ENCODE assay signal across 1 cellular context in the genomic region with DNA sequence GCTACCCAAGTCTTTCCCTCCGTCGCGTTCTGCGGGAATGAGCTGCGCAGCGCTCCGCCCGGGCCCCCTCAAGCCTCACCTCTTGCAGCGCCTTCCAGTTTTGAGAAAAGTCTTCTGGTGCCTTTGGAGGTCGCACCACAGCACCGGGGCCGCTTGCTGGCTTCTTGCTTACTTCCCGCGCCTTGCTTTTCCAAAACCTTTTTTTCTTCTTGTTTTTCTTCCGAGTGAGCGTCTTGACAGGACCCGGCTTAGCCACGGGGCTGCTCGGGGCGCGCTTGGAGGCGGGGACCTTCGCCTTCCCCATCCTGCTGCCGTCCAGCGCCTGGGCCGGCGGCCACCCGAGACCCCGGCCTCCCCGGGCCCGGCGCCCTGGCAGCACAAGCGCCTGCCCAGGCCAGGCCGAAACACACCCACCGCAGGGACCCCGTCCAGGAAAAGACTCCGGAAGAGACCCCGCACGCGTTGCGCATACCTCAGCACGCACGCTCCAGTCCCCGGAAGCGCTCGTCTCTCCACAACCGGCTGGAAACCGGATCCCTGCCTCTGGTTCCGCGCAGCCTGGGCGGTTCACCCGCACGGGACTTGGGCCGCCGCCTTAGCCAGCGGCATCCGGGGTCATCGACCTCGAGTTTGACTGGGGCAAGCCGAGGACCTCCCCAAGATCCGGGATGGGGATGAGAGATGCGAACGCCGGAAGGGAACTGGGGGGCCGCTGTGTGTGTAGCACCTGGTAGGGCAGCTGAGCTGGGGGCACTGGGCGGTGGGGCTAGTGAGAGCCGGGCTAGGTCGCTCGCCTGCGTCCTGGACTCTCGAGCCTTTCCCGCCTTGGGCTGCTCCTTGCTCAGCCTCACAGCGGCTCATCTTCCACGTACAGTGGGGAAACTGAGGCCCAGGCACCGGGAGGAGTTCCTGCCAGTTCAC.
TF ChIP-seq lines count a peak whose summit lies in the region.

Gene REXO4 (minus strand): TSS at position 470 of the 921 bp plus-strand sequence. CDS start 166 bp downstream, at position 304.

TF ChIP-seq in K562, 482 proteins besides CTCF, POLR2A, EP300 and RAD21 (continued from another document and continues in another):
- TF ChIP-seq PBX2 (CRISPR knock-in tag; IDR thresholded peaks at IDR 0.05; ENCODE audit: low read depth): no peak
- TF ChIP-seq PBX2 (tag; conservative IDR thresholded peaks at IDR 0.05; ENCODE audit: low read depth): no peak
- no peak for TF ChIP-seq POLR2AphosphoS5 (IDR thresholded peaks at IDR 0.05; ENCODE audit: control insufficient read depth, insufficient read depth, low read depth, low read length)
- no peak for TF ChIP-seq FOSL1 (tag; conservative IDR thresholded peaks at IDR 0.05)
- no peak for TF ChIP-seq SRSF1 (IDR thresholded peaks at IDR 0.05; ENCODE audit: low read depth, low read length)
- no peak; the same call in 1 of the 2 replicates for TF ChIP-seq TCF7 (IDR thresholded peaks at IDR 0.05; ENCODE audit: borderline replicate concordance)
- TF ChIP-seq FOXJ2 (tag; IDR thresholded peaks at IDR 0.05): no peak
- TF ChIP-seq ZNF3 (CRISPR knock-in tag; IDR thresholded peaks at IDR 0.05): no peak
- TF ChIP-seq FUS (optimal IDR thresholded peaks at IDR 0.05; ENCODE audit: low read depth, low read length): no peak
- 0 out of 2 replicates have a peak, but pooled peaks have one; percentile 5 for TF ChIP-seq THAP7 (CRISPR knock-in tag; IDR thresholded peaks at IDR 0.05)
- peak; percentile 74; the same call in 1 of the 2 replicates for TF ChIP-seq TARDBP (IDR thresholded peaks at IDR 0.05)
- TF ChIP-seq GATA2 (CRISPR knock-in tag; IDR thresholded peaks at IDR 0.05): no peak
- TF ChIP-seq ZNF224 (CRISPR knock-in tag; IDR thresholded peaks at IDR 0.05): no peak
- TF ChIP-seq ADNP (tag; IDR thresholded peaks at IDR 0.05): no peak
- no peak for TF ChIP-seq BRCA1 (IDR thresholded peaks at IDR 0.05)
- no peak for TF ChIP-seq BRCA1 (CRISPR knock-in tag; IDR thresholded peaks at IDR 0.05)
- no peak for TF ChIP-seq ZFP1 (CRISPR knock-in tag; IDR thresholded peaks at IDR 0.05)
- peak; percentile 96 for TF ChIP-seq CXXC5 (CRISPR knock-in tag; IDR thresholded peaks at IDR 0.05)
- TF ChIP-seq ETS2 (tag; IDR thresholded peaks at IDR 0.05; ENCODE audit: borderline replicate concordance, poor library complexity, severe bottlenecking): no peak
- TF ChIP-seq ZEB2 (IDR thresholded peaks at IDR 0.05): peak; percentile 100
- no peak for TF ChIP-seq ILK (tag; IDR thresholded peaks at IDR 0.05; ENCODE audit: borderline replicate concordance, low read depth)
- TF ChIP-seq RNF2 (IDR thresholded peaks at IDR 0.05): peak; percentile 82
- no peak for TF ChIP-seq RHOXF2B (CRISPR knock-in tag; conservative IDR thresholded peaks at IDR 0.05)
- no peak for TF ChIP-seq ELF4 (CRISPR knock-in tag; IDR thresholded peaks at IDR 0.05)
- TF ChIP-seq, protein P1, sequence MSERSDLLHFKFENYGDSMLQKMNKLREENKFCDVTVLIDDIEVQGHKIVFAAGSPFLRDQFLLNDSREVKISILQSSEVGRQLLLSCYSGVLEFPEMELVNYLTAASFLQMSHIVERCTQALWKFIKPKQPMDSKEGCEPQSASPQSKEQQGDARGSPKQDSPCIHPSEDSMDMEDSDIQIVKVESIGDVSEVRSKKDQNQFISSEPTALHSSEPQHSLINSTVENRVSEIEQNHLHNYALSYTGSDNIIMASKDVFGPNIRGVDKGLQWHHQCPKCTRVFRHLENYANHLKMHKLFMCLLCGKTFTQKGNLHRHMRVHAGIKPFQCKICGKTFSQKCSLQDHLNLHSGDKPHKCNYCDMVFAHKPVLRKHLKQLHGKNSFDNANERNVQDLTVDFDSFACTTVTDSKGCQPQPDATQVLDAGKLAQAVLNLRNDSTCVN (CRISPR knock-in tag; IDR thresholded peaks at IDR 0.05): no peak
- TF ChIP-seq TBL1XR1 (IDR thresholded peaks at IDR 0.05; ENCODE audit: low read length in 2 of 2): no peak; a peak in 1 of 4 replicates
- TF ChIP-seq, protein P2, sequence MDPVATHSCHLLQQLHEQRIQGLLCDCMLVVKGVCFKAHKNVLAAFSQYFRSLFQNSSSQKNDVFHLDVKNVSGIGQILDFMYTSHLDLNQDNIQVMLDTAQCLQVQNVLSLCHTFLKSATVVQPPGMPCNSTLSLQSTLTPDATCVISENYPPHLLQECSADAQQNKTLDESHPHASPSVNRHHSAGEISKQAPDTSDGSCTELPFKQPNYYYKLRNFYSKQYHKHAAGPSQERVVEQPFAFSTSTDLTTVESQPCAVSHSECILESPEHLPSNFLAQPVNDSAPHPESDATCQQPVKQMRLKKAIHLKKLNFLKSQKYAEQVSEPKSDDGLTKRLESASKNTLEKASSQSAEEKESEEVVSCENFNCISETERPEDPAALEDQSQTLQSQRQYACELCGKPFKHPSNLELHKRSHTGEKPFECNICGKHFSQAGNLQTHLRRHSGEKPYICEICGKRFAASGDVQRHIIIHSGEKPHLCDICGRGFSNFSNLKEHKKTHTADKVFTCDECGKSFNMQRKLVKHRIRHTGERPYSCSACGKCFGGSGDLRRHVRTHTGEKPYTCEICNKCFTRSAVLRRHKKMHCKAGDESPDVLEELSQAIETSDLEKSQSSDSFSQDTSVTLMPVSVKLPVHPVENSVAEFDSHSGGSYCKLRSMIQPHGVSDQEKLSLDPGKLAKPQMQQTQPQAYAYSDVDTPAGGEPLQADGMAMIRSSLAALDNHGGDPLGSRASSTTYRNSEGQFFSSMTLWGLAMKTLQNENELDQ (CRISPR knock-in tag; IDR thresholded peaks at IDR 0.05; ENCODE audit: borderline replicate concordance): no peak
- TF ChIP-seq PTRF (tag; IDR thresholded peaks at IDR 0.05): no peak
- no peak for TF ChIP-seq KLF6 (CRISPR knock-in tag; IDR thresholded peaks at IDR 0.05; ENCODE audit: borderline replicate concordance)
- no peak for TF ChIP-seq ZFP36 (IDR thresholded peaks at IDR 0.05; ENCODE audit: low read depth, low read length, partially characterized antibody)
- no peak for TF ChIP-seq ZNF143 (CRISPR knock-in tag; IDR thresholded peaks at IDR 0.05)
- no peak for TF ChIP-seq MED1 (CRISPR knock-in tag; IDR thresholded peaks at IDR 0.05; ENCODE audit: borderline replicate concordance)
- peak; percentile 99 for TF ChIP-seq PHF20 (IDR thresholded peaks at IDR 0.05; ENCODE audit: partially characterized antibody)
- TF ChIP-seq CHD2 (IDR thresholded peaks at IDR 0.05; ENCODE audit: low read depth, low read length): no peak
- TF ChIP-seq, protein P3, sequence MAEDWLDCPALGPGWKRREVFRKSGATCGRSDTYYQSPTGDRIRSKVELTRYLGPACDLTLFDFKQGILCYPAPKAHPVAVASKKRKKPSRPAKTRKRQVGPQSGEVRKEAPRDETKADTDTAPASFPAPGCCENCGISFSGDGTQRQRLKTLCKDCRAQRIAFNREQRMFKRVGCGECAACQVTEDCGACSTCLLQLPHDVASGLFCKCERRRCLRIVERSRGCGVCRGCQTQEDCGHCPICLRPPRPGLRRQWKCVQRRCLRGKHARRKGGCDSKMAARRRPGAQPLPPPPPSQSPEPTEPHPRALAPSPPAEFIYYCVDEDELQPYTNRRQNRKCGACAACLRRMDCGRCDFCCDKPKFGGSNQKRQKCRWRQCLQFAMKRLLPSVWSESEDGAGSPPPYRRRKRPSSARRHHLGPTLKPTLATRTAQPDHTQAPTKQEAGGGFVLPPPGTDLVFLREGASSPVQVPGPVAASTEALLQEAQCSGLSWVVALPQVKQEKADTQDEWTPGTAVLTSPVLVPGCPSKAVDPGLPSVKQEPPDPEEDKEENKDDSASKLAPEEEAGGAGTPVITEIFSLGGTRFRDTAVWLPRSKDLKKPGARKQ (CRISPR knock-in tag; IDR thresholded peaks at IDR 0.05): no peak
- TF ChIP-seq, protein P4, sequence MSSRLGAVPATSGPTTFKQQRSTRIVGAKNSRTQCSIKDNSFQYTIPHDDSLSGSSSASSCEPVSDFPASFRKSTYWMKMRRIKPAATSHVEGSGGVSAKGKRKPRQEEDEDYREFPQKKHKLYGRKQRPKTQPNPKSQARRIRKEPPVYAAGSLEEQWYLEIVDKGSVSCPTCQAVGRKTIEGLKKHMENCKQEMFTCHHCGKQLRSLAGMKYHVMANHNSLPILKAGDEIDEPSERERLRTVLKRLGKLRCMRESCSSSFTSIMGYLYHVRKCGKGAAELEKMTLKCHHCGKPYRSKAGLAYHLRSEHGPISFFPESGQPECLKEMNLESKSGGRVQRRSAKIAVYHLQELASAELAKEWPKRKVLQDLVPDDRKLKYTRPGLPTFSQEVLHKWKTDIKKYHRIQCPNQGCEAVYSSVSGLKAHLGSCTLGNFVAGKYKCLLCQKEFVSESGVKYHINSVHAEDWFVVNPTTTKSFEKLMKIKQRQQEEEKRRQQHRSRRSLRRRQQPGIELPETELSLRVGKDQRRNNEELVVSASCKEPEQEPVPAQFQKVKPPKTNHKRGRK (tag; IDR thresholded peaks at IDR 0.05): no peak
- TF ChIP-seq ZNF785 (CRISPR knock-in tag; IDR thresholded peaks at IDR 0.05): no peak
- TF ChIP-seq ZKSCAN8 (CRISPR knock-in tag; IDR thresholded peaks at IDR 0.05): no peak
- TF ChIP-seq ZNF780A (CRISPR knock-in tag; IDR thresholded peaks at IDR 0.05): no peak
- TF ChIP-seq ZNF212 (CRISPR knock-in tag; IDR thresholded peaks at IDR 0.05): no peak
- TF ChIP-seq, protein P5, sequence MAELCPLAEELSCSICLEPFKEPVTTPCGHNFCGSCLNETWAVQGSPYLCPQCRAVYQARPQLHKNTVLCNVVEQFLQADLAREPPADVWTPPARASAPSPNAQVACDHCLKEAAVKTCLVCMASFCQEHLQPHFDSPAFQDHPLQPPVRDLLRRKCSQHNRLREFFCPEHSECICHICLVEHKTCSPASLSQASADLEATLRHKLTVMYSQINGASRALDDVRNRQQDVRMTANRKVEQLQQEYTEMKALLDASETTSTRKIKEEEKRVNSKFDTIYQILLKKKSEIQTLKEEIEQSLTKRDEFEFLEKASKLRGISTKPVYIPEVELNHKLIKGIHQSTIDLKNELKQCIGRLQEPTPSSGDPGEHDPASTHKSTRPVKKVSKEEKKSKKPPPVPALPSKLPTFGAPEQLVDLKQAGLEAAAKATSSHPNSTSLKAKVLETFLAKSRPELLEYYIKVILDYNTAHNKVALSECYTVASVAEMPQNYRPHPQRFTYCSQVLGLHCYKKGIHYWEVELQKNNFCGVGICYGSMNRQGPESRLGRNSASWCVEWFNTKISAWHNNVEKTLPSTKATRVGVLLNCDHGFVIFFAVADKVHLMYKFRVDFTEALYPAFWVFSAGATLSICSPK (IDR thresholded peaks at IDR 0.05; ENCODE audit: borderline replicate concordance): no peak
- no peak for TF ChIP-seq ZNF695 (CRISPR knock-in tag; IDR thresholded peaks at IDR 0.05)
- TF ChIP-seq, protein P6, sequence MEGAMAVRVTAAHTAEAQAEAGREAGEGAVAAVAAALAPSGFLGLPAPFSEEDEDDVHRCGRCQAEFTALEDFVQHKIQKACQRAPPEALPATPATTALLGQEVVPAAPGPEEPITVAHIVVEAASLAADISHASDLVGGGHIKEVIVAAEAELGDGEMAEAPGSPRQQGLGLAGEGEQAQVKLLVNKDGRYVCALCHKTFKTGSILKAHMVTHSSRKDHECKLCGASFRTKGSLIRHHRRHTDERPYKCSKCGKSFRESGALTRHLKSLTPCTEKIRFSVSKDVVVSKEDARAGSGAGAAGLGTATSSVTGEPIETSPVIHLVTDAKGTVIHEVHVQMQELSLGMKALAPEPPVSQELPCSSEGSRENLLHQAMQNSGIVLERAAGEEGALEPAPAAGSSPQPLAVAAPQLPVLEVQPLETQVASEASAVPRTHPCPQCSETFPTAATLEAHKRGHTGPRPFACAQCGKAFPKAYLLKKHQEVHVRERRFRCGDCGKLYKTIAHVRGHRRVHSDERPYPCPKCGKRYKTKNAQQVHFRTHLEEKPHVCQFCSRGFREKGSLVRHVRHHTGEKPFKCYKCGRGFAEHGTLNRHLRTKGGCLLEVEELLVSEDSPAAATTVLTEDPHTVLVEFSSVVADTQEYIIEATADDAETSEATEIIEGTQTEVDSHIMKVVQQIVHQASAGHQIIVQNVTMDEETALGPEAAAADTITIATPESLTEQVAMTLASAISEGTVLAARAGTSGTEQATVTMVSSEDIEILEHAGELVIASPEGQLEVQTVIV (CRISPR knock-in tag; IDR thresholded peaks at IDR 0.05; ENCODE audit: borderline replicate concordance): no peak
- no peak for TF ChIP-seq EZH2 (IDR thresholded peaks at IDR 0.05; ENCODE audit: borderline replicate concordance, low read depth, low read length)
- TF ChIP-seq U2AF2 (optimal IDR thresholded peaks at IDR 0.05; ENCODE audit: low read depth, low read length): no peak
- TF ChIP-seq CLOCK (CRISPR knock-in tag; IDR thresholded peaks at IDR 0.05; ENCODE audit: borderline replicate concordance): no peak
